9 cellular contexts compared by ENCODE assay signal in the genomic region with DNA sequence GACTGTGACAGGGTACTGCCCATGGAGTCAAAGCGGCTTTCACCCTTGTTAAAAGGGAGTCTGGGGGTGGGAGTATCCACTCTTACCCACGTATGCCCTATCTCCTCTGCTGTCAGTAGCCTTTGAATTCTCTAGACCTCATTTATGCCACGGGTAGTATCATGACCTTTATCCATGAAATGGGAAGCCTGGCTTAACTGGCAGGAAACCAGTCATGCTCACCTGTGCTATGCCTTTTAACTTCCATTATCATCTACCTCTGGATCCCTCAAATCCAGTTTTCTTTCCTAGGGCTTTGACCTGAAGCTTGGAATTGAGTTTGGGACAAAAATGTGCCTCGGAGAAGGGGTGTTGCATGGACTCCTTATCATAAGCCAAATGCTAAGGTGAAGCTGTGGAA. TPM values are rescaled to one million over a fixed set of nuclear protein-coding genes. Genes with fewer than 3 reads are reported as not detected.
"Had no signal": no experiment of that assay in that cellular context is flagged by ENCODE, and none has a peak within 500 bp of the region (broad histone marks: within the 10 kb centered on the region; RNA-seq: fewer than 3 reads in every experiment).

No MANE protein-coding gene starts in this region.

- H2AFZ ChIP-seq: GM23248 had no signal

- DNase-seq: GM23248, GOT3, H9, HCEC 1CT, KG1 had no signal

- H3K9ac ChIP-seq: GM23248 had no signal

- H3K27ac ChIP-seq: GM23248 had no signal

- FAIRE-seq: H54, HTR-8/SVneo had no signal

- H3K4me3 Mint-ChIP-seq: H9, IgD-negative memory B cell had no signal

- H3K36me3 Mint-ChIP-seq: IgD-negative memory B cell had no signal

- H3K27ac Mint-ChIP-seq: H9, IgD-negative memory B cell had no signal

- H3K4me3 ChIP-seq: GM23248 had no signal

RNA-seq across cellular contexts. Expression of a gene that starts 30.0 kb away (rescaled TPM):
- total RNA-seq: HT-29 had no signal
- polyA plus RNA-seq: GM23248 had no signal
